ENCODE assay signal across 8 cellular contexts in the genomic region with DNA sequence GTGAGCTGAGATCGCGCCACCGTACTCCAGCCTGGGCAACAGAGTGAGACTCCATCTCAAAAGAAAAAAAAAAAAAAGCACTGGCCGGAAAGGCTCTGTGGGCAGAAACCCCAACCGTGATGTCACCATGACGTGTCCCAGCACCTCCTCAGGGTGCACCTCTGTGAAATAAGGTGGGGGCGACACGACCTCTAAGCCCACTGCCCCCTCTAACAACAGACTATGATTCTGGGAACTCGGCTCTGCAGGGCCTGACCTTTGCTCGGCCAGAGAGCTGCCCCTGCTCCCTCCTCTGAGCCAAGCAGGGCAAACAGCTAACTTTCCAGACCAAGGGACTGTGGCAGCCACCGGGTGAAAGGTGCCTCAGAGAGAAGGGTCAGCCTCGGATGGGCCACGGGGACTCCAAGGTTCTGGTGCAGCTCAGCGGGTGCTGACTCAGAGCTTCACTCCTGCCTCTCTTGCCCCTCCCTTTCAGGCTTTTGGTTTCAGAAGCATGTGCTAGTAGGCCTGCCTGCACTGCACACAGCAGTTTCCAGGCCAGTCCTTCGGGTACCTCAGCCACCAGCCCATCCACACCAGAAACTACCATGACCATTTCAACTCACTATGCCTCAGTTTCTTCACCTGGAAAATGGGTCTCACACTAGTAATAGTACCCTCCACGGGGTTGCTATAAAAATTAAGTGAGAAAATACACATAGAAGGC. TPM values are rescaled to one million over a fixed set of nuclear protein-coding genes. Genes with fewer than 3 reads are reported as not detected.
DNase-seq lines count a peak whose midpoint lies in the region; ATAC-seq and TF ChIP-seq lines count a peak whose summit lies in the region.

No MANE protein-coding gene starts in this region.

- H3K36me3 ChIP-seq in spleen: peaks cover 2 to 61% (median 29%) of the 10 kb centered on the region in 6 donors

- no peak for TF ChIP-seq POLR2A in spleen (IDR thresholded peaks at IDR 0.05)

- 61 to 74% (median 63%) methylated on average over 13 to 16 of the region's 16 CpGs for WGBS in spleen, 5 donors

- H3K27ac ChIP-seq in spleen: peak overlapping the region; percentile 29 to 98 (median 96)

- intact Hi-C loops in spleen (cut with DNase I; ENCODE audit: low total_unique reads): no loop called here

- H3K9me3 ChIP-seq in spleen: no peaks in the 10 kb centered on the region

- TF ChIP-seq CTCF in spleen (IDR thresholded peaks at IDR 0.05 in 8 of 11, conservative IDR thresholded peaks at IDR 0.05 in 3 of 11): no peak

- ATAC-seq in GM19324 (IDR thresholded peaks at IDR 0.05; ENCODE audit: low FRiP score, unreplicated experiment) (peak; percentile 54), HG02973 (IDR thresholded peaks at IDR 0.05; ENCODE audit: unreplicated experiment) (no peak)

- H3K27me3 ChIP-seq in spleen (replicated peaks in 1 of 7): no peaks in the 10 kb centered on the region

- H3K4me1 ChIP-seq in spleen: peaks cover 66 to 80% (median 75%) of the 10 kb centered on the region in 6 donors

- DNase-seq in HPDE6-E6E7 (ENCODE audit: extremely low spot score) (peak; percentile 76), fibroblast of peridontal ligament (ENCODE audit: extremely low read depth) (peak; percentile 70), spleen (no peak), SKM-1 (lab: John Stamatoyannopoulos, UW; ENCODE audit: unreplicated experiment) (no peak), germinal center (ENCODE audit: low spot score) (no peak)
- DNase-seq in activated T-cell treated with anti-CD3 and anti-CD28 coated beads, Interleukin-2, amount 50 U/mL, for 1 hour: peak; percentile 59

- peak overlapping the region in 1 of 8 donors; percentile 42 for H3K4me3 ChIP-seq in spleen

RNA-seq across cellular contexts. Expression of a gene that starts 8.0 kb away (rescaled TPM):
- 100 to 1,000 TPM in 3 of 7 donors, 10 to 100 TPM in 4; 79.4 to 121 (median 95.9) TPM for total RNA-seq in spleen
- polyA plus RNA-seq in spleen: 10 to 100 TPM; 17.2 to 33.1 (median 27.4) TPM

RNA-seq across cellular contexts. Expression of a gene that starts 13.9 kb away (rescaled TPM):
- 10 to 100 TPM; 41.4 to 61.2 (median 47.7) TPM for total RNA-seq in spleen
- 10 to 100 TPM; 69.0 to 92.1 (median 83.5) TPM for polyA plus RNA-seq in spleen

RNA-seq across cellular contexts. Expression of a gene that starts 14.3 kb away (rescaled TPM):
- total RNA-seq in spleen: 10 to 100 TPM; 55.6 to 84.6 (median 61.9) TPM
- polyA plus RNA-seq in spleen: 10 to 100 TPM; 54.1 to 93.8 (median 65.6) TPM

RNA-seq across cellular contexts. Expression of a gene that starts 23.4 kb away (rescaled TPM):
- total RNA-seq in spleen: 10 to 100 TPM in 1 of 7 donors, 1 to 10 TPM in 6; 2.6 to 13.9 (median 7.3) TPM
- 1 to 10 TPM; 1.4 to 9.0 (median 2.9) TPM for polyA plus RNA-seq in spleen

Comparison
In these comparisons a context has a peak if more than half of its experiments do, and no peak if none do; other contexts are left out.
1. DNase-seq: peak in HPDE6-E6E7 (single experiment), activated T-cell treated with anti-CD3 and anti-CD28 coated beads, Interleukin-2, amount 50 U/mL, for 1 hour (single experiment) and fibroblast of peridontal ligament (single experiment); none in spleen (single experiment), SKM-1 (single experiment) and germinal center (single experiment).